In the genomic region with DNA sequence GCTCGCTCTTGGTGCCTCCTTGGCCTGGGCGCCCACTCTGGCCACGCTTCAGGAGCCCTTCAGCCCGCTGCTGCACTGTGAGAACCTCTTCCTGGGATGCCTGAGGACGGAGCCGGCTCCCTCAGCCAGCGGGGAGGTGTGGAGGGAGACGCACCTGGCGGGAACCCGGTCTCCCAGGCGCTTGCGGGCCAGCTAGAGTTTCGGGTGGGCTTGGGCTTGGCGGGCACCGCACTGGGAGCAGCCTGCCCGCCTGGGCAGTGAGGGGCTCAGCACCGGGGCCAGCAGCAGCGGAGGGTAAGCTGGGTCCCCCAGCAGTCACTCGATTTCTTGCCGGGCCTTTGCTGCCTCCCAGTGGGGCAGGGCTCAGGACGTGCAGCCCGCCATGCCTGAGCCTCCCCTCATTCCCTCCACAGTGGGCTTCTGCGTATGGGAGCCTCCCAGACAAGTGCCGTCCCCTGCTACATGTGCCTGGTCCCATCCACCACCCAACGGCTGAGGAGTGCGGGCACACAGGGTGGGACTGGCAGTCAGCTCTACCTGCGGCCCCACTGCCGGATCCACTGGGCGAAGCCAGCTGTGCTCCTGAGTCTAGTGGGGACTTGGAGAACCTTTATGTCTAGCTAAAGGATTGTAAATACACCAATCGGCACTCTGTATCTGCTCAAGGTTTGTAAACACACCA, we compare ENCODE assay signal across 23 cellular contexts.
DNase-seq lines count a peak whose midpoint lies in the region; ATAC-seq and TF ChIP-seq lines count a peak whose summit lies in the region.
"Had no signal": no experiment of that assay in that cellular context is flagged by ENCODE, and none has a peak within 500 bp of the region (broad histone marks: within the 10 kb centered on the region; RNA-seq: fewer than 3 reads in every experiment).

No MANE protein-coding gene starts in this region.

- no peaks in the 10 kb centered on the region for H3K36me3 Mint-ChIP-seq in glutamatergic neuron (ENCODE audit: unreplicated experiment)
- H3K36me3 Mint-ChIP-seq in osteocyte (ENCODE audit: unreplicated experiment): no peaks in the 10 kb centered on the region

- H3K36me3 ChIP-seq in RWPE2 (ENCODE audit: low read depth) (no peaks in the 10 kb centered on the region), mesendoderm (ENCODE audit: control insufficient read depth, insufficient read depth, low read length) (no peaks in the 10 kb centered on the region), smooth muscle cell (ENCODE audit: low read depth) (no peaks in the 10 kb centered on the region)
- H3K36me3 ChIP-seq: BLaER1 had no signal

- no peak overlapping the region for H3K23ac ChIP-seq in mesendoderm (ENCODE audit: low read length)

- H4K5ac ChIP-seq in mesendoderm (ENCODE audit: low read length): no peak overlapping the region

- no peak overlapping the region for H3K9ac ChIP-seq in mesendoderm (ENCODE audit: low read length)
- H3K9ac ChIP-seq in smooth muscle cell (ENCODE audit: low read depth): no peak overlapping the region
- H3K9ac ChIP-seq: BLaER1, GM23248 had no signal

- H2BK15ac ChIP-seq in mesendoderm (replicated peaks; ENCODE audit: low read depth): no peak overlapping the region

- H3K79me1 ChIP-seq in mesendoderm (ENCODE audit: low read length): no peaks in the 10 kb centered on the region

- no peak overlapping the region for H2AK5ac ChIP-seq in mesendoderm (ENCODE audit: low read length)

- intact Hi-C loops in Right ventricle myocardium superior (cut with DNase I): no loop called here
- intact Hi-C loops in left cardiac atrium (cut with DNase I): no loop called here

- H3K4me1 Mint-ChIP-seq in glutamatergic neuron (ENCODE audit: low read depth, unreplicated experiment): no peaks in the 10 kb centered on the region
- no peaks in the 10 kb centered on the region for H3K4me1 Mint-ChIP-seq in osteocyte (ENCODE audit: unreplicated experiment)

- H4K20me1 ChIP-seq in smooth muscle cell (ENCODE audit: low read depth): no peaks in the 10 kb centered on the region
- H4K20me1 ChIP-seq: BLaER1 had no signal

- H3K4me3 Mint-ChIP-seq in glutamatergic neuron (ENCODE audit: unreplicated experiment): no peak overlapping the region
- H3K4me3 Mint-ChIP-seq in osteocyte (ENCODE audit: unreplicated experiment): no peak overlapping the region
- H3K4me3 Mint-ChIP-seq: CD4-positive, alpha-beta T cell had no signal

- H4K8ac ChIP-seq in mesendoderm (ENCODE audit: low read depth, low read length): no peak overlapping the region

- no peaks in the 10 kb centered on the region for H3K27me3 ChIP-seq in RWPE2 (ENCODE audit: insufficient read depth, poor library complexity, severe bottlenecking)
- H3K27me3 ChIP-seq in mesendoderm (ENCODE audit: insufficient read depth, low read length, poor library complexity): no peaks in the 10 kb centered on the region
- no peaks in the 10 kb centered on the region for H3K27me3 ChIP-seq in smooth muscle cell (ENCODE audit: low read depth)
- H3K27me3 ChIP-seq: BLaER1 had no signal

- H3K27me3 Mint-ChIP-seq in glutamatergic neuron (ENCODE audit: unreplicated experiment) (peaks cover 3% of the 10 kb centered on the region), osteocyte (ENCODE audit: unreplicated experiment) (no peaks in the 10 kb centered on the region)
- H3K27me3 Mint-ChIP-seq: CD4-positive, alpha-beta T cell had no signal

- no peak overlapping the region for H3K27ac Mint-ChIP-seq in glutamatergic neuron (ENCODE audit: unreplicated experiment)
- no peak overlapping the region for H3K27ac Mint-ChIP-seq in osteocyte (ENCODE audit: unreplicated experiment)
- H3K27ac Mint-ChIP-seq: CD4-positive, alpha-beta T cell had no signal

- H3K9me3 Mint-ChIP-seq in glutamatergic neuron (ENCODE audit: unreplicated experiment): peaks cover 2% of the 10 kb centered on the region
- H3K9me3 Mint-ChIP-seq in osteocyte (ENCODE audit: unreplicated experiment): no peaks in the 10 kb centered on the region

- H2BK120ac ChIP-seq in mesendoderm (ENCODE audit: low read depth, low read length): no peak overlapping the region

- H3K27ac ChIP-seq in RWPE2 (ENCODE audit: poor library complexity, severe bottlenecking) (no peak overlapping the region), mesendoderm (ENCODE audit: low read depth, low read length) (no peak overlapping the region), smooth muscle cell (ENCODE audit: low read depth) (no peak overlapping the region)
- H3K27ac ChIP-seq: BLaER1, GM23248, PC-9 had no signal

- H3K79me2 ChIP-seq in mesendoderm (ENCODE audit: control insufficient read depth, insufficient read depth, low read length): no peaks in the 10 kb centered on the region
- no peaks in the 10 kb centered on the region for H3K79me2 ChIP-seq in smooth muscle cell (ENCODE audit: low read depth)

- H3K4me2 ChIP-seq in mesendoderm (ENCODE audit: low read length) (no peak overlapping the region), smooth muscle cell (no peak overlapping the region)
- H3K4me2 ChIP-seq: BLaER1, PC-9 had no signal

- H2AFZ ChIP-seq in smooth muscle cell (ENCODE audit: low read depth): no peak overlapping the region
- H2AFZ ChIP-seq: GM23248, PC-9 had no signal

- DNase-seq in Right ventricle myocardium superior: peak; percentile 30
- DNase-seq in left cardiac atrium: no peak
- peak; percentile 29 for DNase-seq in RWPE2 (ENCODE audit: low spot score)
- peak; percentile 7 for DNase-seq in glutamatergic neuron
- DNase-seq in osteocyte (ENCODE audit: extremely low spot score, unreplicated experiment): peak; percentile 82
- DNase-seq in mesendoderm: no peak
- DNase-seq in smooth muscle cell (lab: John Stamatoyannopoulos, UW; ENCODE audit: unreplicated experiment): no peak
- DNase-seq in NCI-H2171 (lab: John Stamatoyannopoulos, UW): no peak
- DNase-seq: CD4-positive, alpha-beta T cell; GM23248; H7; Karpas-422; NCI-H1092; NCI-H1417 treated with DMSO at 0.1 percent for 48 hours; NCI-H187; NCI-H2081 treated with DMSO at 0.1 percent for 48 hours; NCI-H2171 treated with DMSO at 0.1 percent for 48 hours; NCI-H446; NCI-H524 treated with DMSO at 0.1 percent for 48 hours; NCI-H774; PC-9; SHP77 treated with DMSO at 0.1 percent for 48 hours had no signal

- no peak for TF ChIP-seq CTCF in RWPE2 (IDR thresholded peaks at IDR 0.05; ENCODE audit: poor library complexity, severe bottlenecking)
- no peak for TF ChIP-seq CTCF in glutamatergic neuron (IDR thresholded peaks at IDR 0.05; ENCODE audit: partially characterized antibody, unreplicated experiment)
- TF ChIP-seq CTCF in osteocyte (IDR thresholded peaks at IDR 0.05): no peak
- no peak for TF ChIP-seq CTCF in smooth muscle cell (IDR thresholded peaks at IDR 0.05; ENCODE audit: borderline replicate concordance, insufficient read depth, poor library complexity, severe bottlenecking)

- no peak overlapping the region for H3K4ac ChIP-seq in mesendoderm (ENCODE audit: low read depth, low read length)

- WGBS in mesendoderm (ENCODE audit: extremely low coverage, insufficient coverage, low lambda C conversion rate): no CpG with 5 or more reads among the region's 30 CpGs
- WGBS in smooth muscle cell (ENCODE audit: low lambda C conversion rate): 95% methylated on average over 29 of the region's 30 CpGs

- H3K4me3 ChIP-seq in RWPE2 (ENCODE audit: severe bottlenecking): no peak overlapping the region
- H3K4me3 ChIP-seq in mesendoderm (ENCODE audit: low read length): no peak overlapping the region
- H3K4me3 ChIP-seq in smooth muscle cell: no peak overlapping the region
- H3K4me3 ChIP-seq: BLaER1, GM23248, PC-9 had no signal

- no peak overlapping the region for H3K56ac ChIP-seq in mesendoderm (ENCODE audit: low read length)

- no peaks in the 10 kb centered on the region for H3K4me1 ChIP-seq in RWPE2 (ENCODE audit: insufficient read depth, poor library complexity, severe bottlenecking)
- no peaks in the 10 kb centered on the region for H3K4me1 ChIP-seq in mesendoderm (ENCODE audit: control insufficient read depth, low read depth, low read length)
- H3K4me1 ChIP-seq in smooth muscle cell (ENCODE audit: low read depth): no peaks in the 10 kb centered on the region
- H3K4me1 ChIP-seq: BLaER1 had no signal

- H2BK5ac ChIP-seq in mesendoderm (ENCODE audit: low read length): no peak overlapping the region

- ATAC-seq in Right ventricle myocardium superior (ENCODE audit: poor library complexity) (no peak), left cardiac atrium (no peak), RWPE2 (ENCODE audit: low read depth) (no peak)

- no peaks in the 10 kb centered on the region for H3F3A ChIP-seq in smooth muscle cell (ENCODE audit: low read depth)

- no peak overlapping the region for H3K18ac ChIP-seq in mesendoderm (ENCODE audit: low read length)

- no peaks in the 10 kb centered on the region for H3K9me3 ChIP-seq in RWPE2 (ENCODE audit: severe bottlenecking)
- H3K9me3 ChIP-seq in smooth muscle cell (replicated peaks; ENCODE audit: low read depth): no peaks in the 10 kb centered on the region

Comparison
In these comparisons a context has a peak if more than half of its experiments do, and no peak if none do; other contexts are left out.
1. DNase-seq: peak in Right ventricle myocardium superior (single experiment), RWPE2 (single experiment), glutamatergic neuron (single experiment) and osteocyte (single experiment); none in left cardiac atrium (single experiment), mesendoderm (single experiment), smooth muscle cell (single experiment) and NCI-H2171 (single experiment).